In genomic region chr1:163104405-163105099, GRCh38 we compare ENCODE assay signal across 16 cellular contexts. TPM values are rescaled to one million over a fixed set of nuclear protein-coding genes. Genes with fewer than 3 reads are reported as not detected.
DNase-seq lines count a peak whose midpoint lies in the region; ATAC-seq and TF ChIP-seq lines count a peak whose summit lies in the region.
"Had no signal": no experiment of that assay in that cellular context is flagged by ENCODE, and none has a peak within 500 bp of the region (broad histone marks: within the 10 kb centered on the region; RNA-seq: fewer than 3 reads in every experiment).

No MANE protein-coding gene starts in this region.

- no peak overlapping the region for H3K4me2 ChIP-seq in IMR-90 (ENCODE audit: low read depth, low read length)
- H3K4me2 ChIP-seq: GM23338 had no signal

- H3K4ac ChIP-seq in IMR-90 (ENCODE audit: low read depth, low read length): no peak overlapping the region

- no peak overlapping the region for H2BK15ac ChIP-seq in IMR-90 (ENCODE audit: low read depth, low read length)

- H2BK120ac ChIP-seq in IMR-90 (ENCODE audit: low read depth, low read length): no peak overlapping the region

- dilution Hi-C loops in IMR-90 (cut with HindIII; ENCODE audit: low sequenced_read_pairs, unreplicated experiment): no loop called here

- H3K4me3 Mint-ChIP-seq in CD4-positive, alpha-beta T cell: no peak overlapping the region
- H3K4me3 Mint-ChIP-seq: GM23338 had no signal

- no peaks in the 10 kb centered on the region for H3K4me1 Mint-ChIP-seq in CD4-positive, alpha-beta T cell (ENCODE audit: low read depth)
- H3K4me1 Mint-ChIP-seq: GM23338 had no signal

- H4K20me1 ChIP-seq in IMR-90 (ENCODE audit: insufficient read depth, low read length): no peaks in the 10 kb centered on the region

- DNase-seq in IMR-90 (no peak), amniotic epithelial cell (ENCODE audit: low read depth) (peak; percentile 52), kidney glomerular epithelial cell (lab: John Stamatoyannopoulos, UW) (peak; percentile 46), NCI-H1417 treated with DMSO at 0.1 percent for 48 hours (lab: John Stamatoyannopoulos, UW) (no peak)
- no peak for DNase-seq in CD4-positive, alpha-beta T cell
- DNase-seq: COR-L47; NCI-H146; NCI-H345; NCI-H526 treated with DMSO at 0.1 percent for 48 hours; NK-92 treated with Interleukin-12 subunit alpha and Interleukin-12 subunit beta, amount 100 ng/mL, for 24 hours had no signal

- intact Hi-C loops in IMR-90 (cut with micrococcal nuclease): no loop called here
- intact Hi-C loops in CD4-positive, alpha-beta T cell (cut with DNase I, micrococcal nuclease): no loop called here

- no peak overlapping the region for H2BK5ac ChIP-seq in IMR-90 (ENCODE audit: low read depth, low read length, poor library complexity, severe bottlenecking)

- H3K4me3 ChIP-seq in IMR-90 (ENCODE audit: insufficient read depth, low read depth, low read length) (no peak overlapping the region), stomach smooth muscle (ENCODE audit: low read length in 2 of 2) (no peak overlapping the region)
- H3K4me3 ChIP-seq: GM12878, GM23338 had no signal

- H3K56ac ChIP-seq in IMR-90 (ENCODE audit: extremely low read depth, insufficient read depth, low read length): no peak overlapping the region

- H2BK20ac ChIP-seq in IMR-90 (ENCODE audit: low read depth, low read length): no peak overlapping the region

- no peak for TF ChIP-seq CTCF in IMR-90 (conservative IDR thresholded peaks at IDR 0.05; ENCODE audit: low read depth, low read length)
- no peak for TF ChIP-seq CTCF in CD4-positive, alpha-beta T cell (IDR thresholded peaks at IDR 0.05)

- no peak overlapping the region for H4K5ac ChIP-seq in IMR-90 (ENCODE audit: low read depth, low read length)

- H4K91ac ChIP-seq in IMR-90 (ENCODE audit: insufficient read depth, low read depth, low read length): no peak overlapping the region

- 0 out of 2 replicates have a peak, but pooled peaks have one; percentile 24 for ATAC-seq in IMR-90 (ENCODE audit: low read depth)
- ATAC-seq in CD4-positive, alpha-beta T cell (ENCODE audit: poor library complexity): no peak
- ATAC-seq in GM18870 (IDR thresholded peaks at IDR 0.05; ENCODE audit: unreplicated experiment): no peak
- ATAC-seq: GM12878, GM23338 had no signal

- TF ChIP-seq POLR2A in IMR-90 (IDR thresholded peaks at IDR 0.05; ENCODE audit: low read depth, low read length): no peak

- no peaks in the 10 kb centered on the region for H3K9me1 ChIP-seq in IMR-90 (ENCODE audit: insufficient read depth, low read length)

- H3K27ac ChIP-seq in IMR-90 (ENCODE audit: insufficient read depth, low read length) (no peak overlapping the region), stomach smooth muscle (ENCODE audit: low read length) (peak overlapping the region; percentile 61)
- no peak overlapping the region for H3K27ac ChIP-seq in CD4-positive, alpha-beta T cell (ENCODE audit: low read depth, low read length)
- H3K27ac ChIP-seq: C4-2B had no signal

- H3K27me3 ChIP-seq in IMR-90 (ENCODE audit: control insufficient read depth, insufficient read depth, low read length): no peaks in the 10 kb centered on the region
- H3K27me3 ChIP-seq in stomach smooth muscle (ENCODE audit: control insufficient read depth in 1 of 2, insufficient read depth in 2 of 2, low read length in 2 of 2): no peaks in the 10 kb centered on the region
- H3K27me3 ChIP-seq in CD4-positive, alpha-beta T cell (ENCODE audit: control insufficient read depth, insufficient read depth, low read length): no peaks in the 10 kb centered on the region

- H2AK9ac ChIP-seq in IMR-90 (replicated peaks; ENCODE audit: low read depth, low read length, poor library complexity): no peak overlapping the region

- no peaks in the 10 kb centered on the region for H3K9me3 Mint-ChIP-seq in CD4-positive, alpha-beta T cell

- H3K27ac Mint-ChIP-seq in CD4-positive, alpha-beta T cell: no peak overlapping the region
- H3K27ac Mint-ChIP-seq: GM23338 had no signal

- in situ Hi-C loops in IMR-90 (cut with MboI; ENCODE audit: low sequenced_read_pairs): no loop called here

- POLR2A ChIA-PET in IMR-90 (lab: Charles Lee; ENCODE audit: unreplicated experiment): no interaction called here
- POLR2A ChIA-PET in CD4-positive, alpha-beta T cell (lab: Charles Lee): no interaction called here

- no peak overlapping the region for H3K9ac ChIP-seq in IMR-90 (ENCODE audit: low read depth, low read length)
- H3K9ac ChIP-seq in stomach smooth muscle (ENCODE audit: low read length in 2 of 2): no peak overlapping the region

- no peak overlapping the region for H2AK5ac ChIP-seq in IMR-90 (ENCODE audit: low read depth, low read length)

- H3K36me3 Mint-ChIP-seq in CD4-positive, alpha-beta T cell (ENCODE audit: low read depth): no peaks in the 10 kb centered on the region

- TF ChIP-seq RAD21 in IMR-90 (IDR thresholded peaks at IDR 0.05; ENCODE audit: low read length): no peak

- H3K79me1 ChIP-seq in IMR-90 (ENCODE audit: low read depth in 1 of 2, low read length in 2 of 2): no peaks in the 10 kb centered on the region

- H3K18ac ChIP-seq in IMR-90 (ENCODE audit: low read depth, low read length): no peak overlapping the region

- no TSS peak for BruUV-seq in IMR-90 (replicated peaks; lab: Mats Ljungman, UMichigan)

- H3K27me3 Mint-ChIP-seq in CD4-positive, alpha-beta T cell: peaks cover 24% of the 10 kb centered on the region

- no peak overlapping the region for H4K8ac ChIP-seq in IMR-90 (ENCODE audit: low read depth in 2 of 2, low read length in 2 of 2)

- no peak overlapping the region for H3K14ac ChIP-seq in IMR-90 (replicated peaks; ENCODE audit: low read depth, low read length)

- CTCF ChIA-PET in IMR-90 (lab: Yijun Ruan, JAX): interaction anchor here (1.3 kb wide), 1 partner anchor 14 kb away, joined by 4 read pairs; no protein-coding TSS in a partner anchor
- CTCF ChIA-PET in CD4-positive, alpha-beta T cell (lab: Charles Lee): no interaction called here

- H3K36me3 ChIP-seq in IMR-90 (ENCODE audit: control insufficient read depth, insufficient read depth, low read length) (no peaks in the 10 kb centered on the region), stomach smooth muscle (ENCODE audit: control insufficient read depth in 2 of 2, insufficient read depth in 2 of 2, low read length in 2 of 2) (no peaks in the 10 kb centered on the region)

- no peak overlapping the region for H3K23ac ChIP-seq in IMR-90 (ENCODE audit: low read depth, low read length)

- H3K9me3 ChIP-seq in IMR-90 (ENCODE audit: control insufficient read depth, insufficient read depth, low read length): no peaks in the 10 kb centered on the region
- H3K9me3 ChIP-seq in stomach smooth muscle (ENCODE audit: control insufficient read depth in 2 of 2, low read length in 2 of 2): no peaks in the 10 kb centered on the region
- H3K9me3 ChIP-seq in CD4-positive, alpha-beta T cell (ENCODE audit: control insufficient read depth, low read length): no peaks in the 10 kb centered on the region

- H3K4me1 ChIP-seq in IMR-90 (ENCODE audit: control insufficient read depth, insufficient read depth, low read length) (no peaks in the 10 kb centered on the region), stomach smooth muscle (ENCODE audit: control insufficient read depth, insufficient read depth, low read length) (peaks cover 2% of the 10 kb centered on the region)

- WGBS in IMR-90 (ENCODE audit: extremely low coverage in 2 of 2, insufficient read length in 1 of 2), 2 experiments: 80% methylated on average over 1 of the region's 4 CpGs; no CpG with 5 or more reads in 1 of the 2 experiments

- H2AFZ ChIP-seq in IMR-90 (replicated peaks; ENCODE audit: low read length, poor library complexity): no peak overlapping the region
- H2AFZ ChIP-seq: GM23338 had no signal

TF ChIP-seq in IMR-90, 13 proteins besides CTCF, POLR2A, EP300 and RAD21:
- TF ChIP-seq CEBPB (IDR thresholded peaks at IDR 0.05; ENCODE audit: low read depth, low read length): no peak
- TF ChIP-seq RCOR1 (IDR thresholded peaks at IDR 0.05; ENCODE audit: insufficient replicate concordance, low read length): no peak
- no peak for TF ChIP-seq SMC3 (IDR thresholded peaks at IDR 0.05; ENCODE audit: low read depth, low read length)
- no peak for TF ChIP-seq MXI1 (IDR thresholded peaks at IDR 0.05; ENCODE audit: borderline replicate concordance, low read depth, low read length)
- no peak for TF ChIP-seq RFX5 (IDR thresholded peaks at IDR 0.05; ENCODE audit: low read depth, low read length)
- no peak for TF ChIP-seq MAZ (IDR thresholded peaks at IDR 0.05; ENCODE audit: borderline replicate concordance, low read depth, low read length)
- TF ChIP-seq BHLHE40 (IDR thresholded peaks at IDR 0.05; ENCODE audit: low read depth, low read length): no peak
- no peak for TF ChIP-seq MAFK (IDR thresholded peaks at IDR 0.05; ENCODE audit: low read depth, low read length)
- TF ChIP-seq FOS (IDR thresholded peaks at IDR 0.05; ENCODE audit: low read depth, low read length): no peak
- no peak for TF ChIP-seq CHD1 (IDR thresholded peaks at IDR 0.05; ENCODE audit: low read depth, low read length)
- TF ChIP-seq USF2 (IDR thresholded peaks at IDR 0.05; ENCODE audit: low read depth, low read length): no peak
- TF ChIP-seq ELK1 (IDR thresholded peaks at IDR 0.05; ENCODE audit: borderline replicate concordance, low read depth, low read length): no peak
- no peak for TF ChIP-seq NFE2L2 (IDR thresholded peaks at IDR 0.05; ENCODE audit: low read depth, low read length)

RNA-seq across cellular contexts. Expression of gene RGS4, which starts 35.4 kb away (rescaled TPM):
- total RNA-seq in IMR-90 (2012; rRNA removed): 538 and 635 TPM in 2 replicates
- 201 and 202 TPM in 2 replicates for polyA plus RNA-seq in IMR-90 (2012; rRNA removed)
- 33.4 and 56.3 TPM in 2 replicates for polyA plus RNA-seq in IMR-90 (2012; cell fraction: cytosol; rRNA removed)
- polyA plus RNA-seq in IMR-90 (2012; cell fraction: nucleus; rRNA removed; ENCODE audit: low replicate concordance): 19.5 and 85.3 TPM in 2 replicates
- not detected for total RNA-seq in CD4-positive, alpha-beta T cell
- total RNA-seq: GM12878, SK-MEL-5 had no signal

Comparison
In these comparisons a context has a peak if more than half of its experiments do, and no peak if none do; other contexts are left out.
1. DNase-seq: peak in amniotic epithelial cell (single experiment) and kidney glomerular epithelial cell (single experiment); none in IMR-90 (single experiment), NCI-H1417 treated with DMSO at 0.1 percent for 48 hours (single experiment) and CD4-positive, alpha-beta T cell (0 of 10).
2. RNA of gene RGS4, which starts 35.4 kb away (total RNA-seq): 538 to 635 TPM in IMR-90; not detected in CD4-positive, alpha-beta T cell; every median in the first group is over 100 times any median in the second.